11 cellular contexts compared by ENCODE assay signal in genomic region chr4:8205749-8206611, GRCh38. TPM values are rescaled to one million over a fixed set of nuclear protein-coding genes. Genes with fewer than 3 reads are reported as not detected.
DNase-seq lines count a peak whose midpoint lies in the region; ATAC-seq, FAIRE-seq and TF ChIP-seq lines count a peak whose summit lies in the region.
"Had no signal": no experiment of that assay in that cellular context is flagged by ENCODE, and none has a peak within 500 bp of the region (broad histone marks: within the 10 kb centered on the region; RNA-seq: fewer than 3 reads in every experiment).

No MANE protein-coding gene starts in this region.

- no peak overlapping the region for H3K18ac ChIP-seq in mesendoderm (ENCODE audit: low read length)

- H3K4me1 ChIP-seq in RWPE2 (ENCODE audit: insufficient read depth, poor library complexity, severe bottlenecking), result peaks cover 38% of the 10 kb centered on the region
- no peaks in the 10 kb centered on the region for H3K4me1 ChIP-seq in mesendoderm (ENCODE audit: control insufficient read depth, low read depth, low read length)
- H3K4me1 ChIP-seq in tibial artery, result peaks cover 0 to 2% (median 0%) of the 10 kb centered on the region in 4 donors
- no peaks in the 10 kb centered on the region for H3K4me1 ChIP-seq in small intestine (ENCODE audit: control insufficient read depth in 2 of 2, insufficient read depth in 1 of 2, low read depth in 1 of 2, low read length in 1 of 2)

- H2AK5ac ChIP-seq in mesendoderm (ENCODE audit: low read length), result no peak overlapping the region

- H2BK120ac ChIP-seq in mesendoderm (ENCODE audit: low read depth, low read length), result no peak overlapping the region

- peak; percentile 82 for ATAC-seq in RWPE2 (ENCODE audit: low read depth)

- H4K8ac ChIP-seq in mesendoderm (ENCODE audit: low read depth, low read length), result no peak overlapping the region

- H3K4me2 ChIP-seq in mesendoderm (ENCODE audit: low read length), result no peak overlapping the region
- H3K4me2 ChIP-seq: SK-N-SH had no signal

- H3K4me3 ChIP-seq in RWPE2 (ENCODE audit: severe bottlenecking) (no peak overlapping the region), mesendoderm (ENCODE audit: low read length) (no peak overlapping the region), tibial artery (no peak overlapping the region), small intestine (ENCODE audit: low read depth in 1 of 2, low read length in 2 of 2) (no peak overlapping the region)

- no peaks in the 10 kb centered on the region for H3K9me3 ChIP-seq in RWPE2 (ENCODE audit: severe bottlenecking)
- no peaks in the 10 kb centered on the region for H3K9me3 ChIP-seq in tibial artery
- no peaks in the 10 kb centered on the region for H3K9me3 ChIP-seq in small intestine (ENCODE audit: control insufficient read depth, low read depth)
- H3K9me3 ChIP-seq: SK-N-SH had no signal

- H2BK5ac ChIP-seq in mesendoderm (ENCODE audit: low read length), result no peak overlapping the region

- no peak overlapping the region for H3K9ac ChIP-seq in mesendoderm (ENCODE audit: low read length)
- H3K9ac ChIP-seq: SK-N-SH had no signal

- H3K79me1 ChIP-seq in mesendoderm (ENCODE audit: low read length), result no peaks in the 10 kb centered on the region

- TF ChIP-seq CTCF in RWPE2 (IDR thresholded peaks at IDR 0.05; ENCODE audit: poor library complexity, severe bottlenecking), result no peak
- no peak for TF ChIP-seq CTCF in tibial artery (IDR thresholded peaks at IDR 0.05)

- H3K27me3 ChIP-seq in RWPE2 (ENCODE audit: insufficient read depth, poor library complexity, severe bottlenecking) (no peaks in the 10 kb centered on the region), mesendoderm (ENCODE audit: insufficient read depth, low read length, poor library complexity) (no peaks in the 10 kb centered on the region), tibial artery (peaks cover 0 to 31% of the 10 kb centered on the region in 2 donors), small intestine (ENCODE audit: control insufficient read depth in 2 of 2, insufficient read depth in 2 of 2, low read length in 2 of 2) (no peaks in the 10 kb centered on the region)

- no peak overlapping the region for H3K23ac ChIP-seq in mesendoderm (ENCODE audit: low read length)

- no peak for FAIRE-seq in small intestine (lab: Jason Lieb, UNC)
- FAIRE-seq: colon had no signal

- intact Hi-C loops in tibial artery (cut with DNase I; ENCODE audit: low total_unique reads), result no loop called here

- DNase-seq in DMS153 treated with DMSO at 0.1 percent for 48 hours (lab: John Stamatoyannopoulos, UW; ENCODE audit: unreplicated experiment) (peak; percentile 28), NAMALWA (ENCODE audit: low spot score) (peak; percentile 29), RWPE2 (ENCODE audit: low spot score) (peak; percentile 94), mesendoderm (no peak), tibial artery (no peak), small intestine (no peak)
- no peak for DNase-seq in activated T-cell treated with anti-CD3 and anti-CD28 coated beads, Interleukin-2, amount 50 U/mL, for 1 hour
- no peak for DNase-seq in activated naive CD4-positive, alpha-beta T cell treated with Interleukin-2 at 50 U/mL for 16 hours
- DNase-seq: CD8-positive, alpha-beta memory T cell had no signal

- H2BK15ac ChIP-seq in mesendoderm (replicated peaks; ENCODE audit: low read depth), result no peak overlapping the region

- WGBS in mesendoderm (ENCODE audit: extremely low coverage, insufficient coverage, low lambda C conversion rate), result no CpG with 5 or more reads among the region's 26 CpGs
- 41 to 54% (median 47%) methylated on average over 25 to 26 of the region's 26 CpGs for WGBS in small intestine, 3 donors

- H4K5ac ChIP-seq in mesendoderm (ENCODE audit: low read length), result no peak overlapping the region

- H3K4ac ChIP-seq in mesendoderm (ENCODE audit: low read depth, low read length), result no peak overlapping the region

- H3K56ac ChIP-seq in mesendoderm (ENCODE audit: low read length), result peak overlapping the region; percentile 56

- H3K27ac ChIP-seq in RWPE2 (ENCODE audit: poor library complexity, severe bottlenecking), result peak overlapping the region; percentile 88
- H3K27ac ChIP-seq in mesendoderm (ENCODE audit: low read depth, low read length), result no peak overlapping the region
- no peak overlapping the region for H3K27ac ChIP-seq in tibial artery
- no peak overlapping the region for H3K27ac ChIP-seq in small intestine (ENCODE audit: low read depth in 1 of 2, low read length in 1 of 2)

- H3K36me3 ChIP-seq in RWPE2 (ENCODE audit: low read depth) (peaks cover 82% of the 10 kb centered on the region), mesendoderm (ENCODE audit: control insufficient read depth, insufficient read depth, low read length) (no peaks in the 10 kb centered on the region), tibial artery (peaks cover 0 to 5% (median 0%) of the 10 kb centered on the region in 3 donors), small intestine (ENCODE audit: control insufficient read depth in 2 of 2, insufficient read depth in 2 of 2, low read length in 2 of 2) (no peaks in the 10 kb centered on the region)

- H3K79me2 ChIP-seq in mesendoderm (ENCODE audit: control insufficient read depth, insufficient read depth, low read length), result no peaks in the 10 kb centered on the region

RNA-seq across cellular contexts. Expression of gene SH3TC1, which starts 6.9 kb away (rescaled TPM):
- polyA plus RNA-seq in mesendoderm (2013, experiment 1 of 2), result 0.17 TPM
- polyA plus RNA-seq in mesendoderm (2013, experiment 2 of 2), result 0.13 TPM
- polyA plus RNA-seq in small intestine, result 1 to 10 TPM in 2 of 3 donors, under 1 TPM in 1; 0.45 to 8.2 (median 4.3) TPM

RNA-seq across cellular contexts. Expression of gene ABLIM2, which starts 47.4 kb away (rescaled TPM):
- 0.45 TPM for polyA plus RNA-seq in mesendoderm (2013, experiment 1 of 2)
- 0.55 TPM for polyA plus RNA-seq in mesendoderm (2013, experiment 2 of 2)
- 10 to 100 TPM in 1 of 3 donors, 1 to 10 TPM in 2; 1.1 to 12.7 (median 6.6) TPM for polyA plus RNA-seq in small intestine

Comparison
In these comparisons a context has a peak if more than half of its experiments do, and no peak if none do; other contexts are left out.
1. DNase-seq: peak in DMS153 treated with DMSO at 0.1 percent for 48 hours (single experiment), NAMALWA (single experiment) and RWPE2 (single experiment); none in mesendoderm (single experiment), tibial artery (0 of 2), small intestine (single experiment), activated T-cell treated with anti-CD3 and anti-CD28 coated beads, Interleukin-2, amount 50 U/mL, for 1 hour (single experiment) and activated naive CD4-positive, alpha-beta T cell treated with Interleukin-2 at 50 U/mL for 16 hours (single experiment).